ENCODE assay signal across 30 cellular contexts in the genomic region with DNA sequence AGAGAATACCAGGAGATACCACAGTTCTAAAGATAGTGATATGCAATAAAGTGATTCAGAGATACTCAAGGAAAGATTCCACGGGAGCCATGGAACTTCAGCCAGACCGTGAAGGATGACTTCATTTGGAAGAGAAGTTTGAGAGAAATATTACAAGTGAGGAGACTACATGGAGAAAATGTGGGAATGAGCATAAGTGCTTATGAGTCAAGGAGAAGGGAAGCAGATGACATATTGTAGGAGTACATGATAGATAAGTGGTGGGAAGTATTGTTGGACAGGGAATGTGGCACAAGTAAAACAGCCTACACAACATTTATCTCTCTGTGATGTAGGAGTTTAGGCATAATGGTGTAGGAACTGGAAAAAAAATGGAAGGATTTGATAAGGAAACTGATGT.
"Had no signal": no experiment of that assay in that cellular context is flagged by ENCODE, and none has a peak within 500 bp of the region (broad histone marks: within the 10 kb centered on the region; RNA-seq: fewer than 3 reads in every experiment).

No MANE protein-coding gene starts in this region.

- H3K4me1 Mint-ChIP-seq: naive thymus-derived CD4-positive, alpha-beta T cell; nephron; neural progenitor cell; stimulated activated effector memory CD8-positive, alpha-beta T cell treated with anti-CD3 and anti-CD28 coated beads, Interleukin-12 subunit alpha, Interleukin-12 subunit beta, amount 100 ng/mL, for 72 hours had no signal

- H3K4me2 ChIP-seq: hepatocyte, neural progenitor cell had no signal

- FAIRE-seq: endometrium, islet of Langerhans had no signal

- H3K27me3 ChIP-seq: esophagus squamous epithelium, gastroesophageal sphincter, heart left ventricle, hepatocyte, left lung, neural progenitor cell, right atrium auricular region, stomach, testis, tibial artery had no signal

- H2AFZ ChIP-seq: hepatocyte, neural progenitor cell, parathyroid adenoma had no signal

- H3K4me1 ChIP-seq: esophagus squamous epithelium, foreskin keratinocyte, gastroesophageal sphincter, heart left ventricle, left lung, neural progenitor cell, parathyroid adenoma, right atrium auricular region, stomach, testis, tibial artery had no signal

- ATAC-seq: effector memory CD8-positive, alpha-beta T cell; foreskin keratinocyte; gastroesophageal sphincter; heart left ventricle; left cardiac atrium; left lung; naive thymus-derived CD4-positive, alpha-beta T cell; sciatic nerve; stimulated activated effector memory CD8-positive, alpha-beta T cell treated with anti-CD3 and anti-CD28 coated beads, Interleukin-12 subunit alpha, Interleukin-12 subunit beta, amount 100 ng/mL, for 72 hours had no signal

- H3K27ac Mint-ChIP-seq: effector memory CD8-positive, alpha-beta T cell; naive thymus-derived CD4-positive, alpha-beta T cell; nephron; neural progenitor cell; progenitor cell of endocrine pancreas; stimulated activated effector memory CD8-positive, alpha-beta T cell treated with anti-CD3 and anti-CD28 coated beads, Interleukin-12 subunit alpha, Interleukin-12 subunit beta, amount 100 ng/mL, for 72 hours; type B pancreatic cell had no signal

- H3K9ac ChIP-seq: neural progenitor cell, parathyroid adenoma had no signal

- H3K27me3 Mint-ChIP-seq: progenitor cell of endocrine pancreas had no signal

- H3K27ac ChIP-seq: coronary artery, esophagus squamous epithelium, foreskin keratinocyte, gastroesophageal sphincter, heart left ventricle, hepatocyte, left lung, neural progenitor cell, parathyroid adenoma, right atrium auricular region, stomach, testis, tibial artery had no signal

- H3K9me3 ChIP-seq: testis had no signal

- H3K4me3 ChIP-seq: coronary artery, esophagus squamous epithelium, gastroesophageal sphincter, heart left ventricle, hepatocyte, left lung, neural progenitor cell, right atrium auricular region, stomach, testis, tibial artery had no signal

- H3K4me3 Mint-ChIP-seq: effector memory CD8-positive, alpha-beta T cell; naive thymus-derived CD4-positive, alpha-beta T cell; nephron; neural progenitor cell; stimulated activated effector memory CD8-positive, alpha-beta T cell treated with anti-CD3 and anti-CD28 coated beads, Interleukin-12 subunit alpha, Interleukin-12 subunit beta, amount 100 ng/mL, for 72 hours; type B pancreatic cell had no signal

- DNase-seq: dermis blood vessel endothelial cell; effector memory CD8-positive, alpha-beta T cell; erythroblast; esophagus squamous epithelium; foreskin keratinocyte; heart left ventricle; left cardiac atrium; left lung; mesendoderm; midbrain; naive thymus-derived CD4-positive, alpha-beta T cell; stimulated activated CD4-positive, alpha-beta T cell treated with anti-CD3 and anti-CD28 coated beads, Interleukin-2, amount 100 ng/mL, for 24 hours; stimulated activated CD4-positive, alpha-beta T cell treated with anti-CD3 and anti-CD28 coated beads, Interleukin-4, amount 100 ng/mL, for 24 hours; stimulated activated naive CD4-positive, alpha-beta T cell treated with Interleukin-2 at 50 U/mL for 16 hours; stomach; testis; tibial artery had no signal

- H3K79me2 ChIP-seq: hepatocyte, parathyroid adenoma had no signal

- H3K36me3 Mint-ChIP-seq: neural progenitor cell; stimulated activated effector memory CD8-positive, alpha-beta T cell treated with anti-CD3 and anti-CD28 coated beads, Interleukin-12 subunit alpha, Interleukin-12 subunit beta, amount 100 ng/mL, for 72 hours; type B pancreatic cell had no signal

- H3K9me3 Mint-ChIP-seq: type B pancreatic cell had no signal

- H3K36me3 ChIP-seq: esophagus squamous epithelium, gastroesophageal sphincter, heart left ventricle, left lung, neural progenitor cell, right atrium auricular region, stomach, tibial artery had no signal
